ENCODE assay signal across 8 cellular contexts in genomic region chr20:32972181-32973076, GRCh38. TPM values are rescaled to one million over a fixed set of nuclear protein-coding genes. Genes with fewer than 3 reads are reported as not detected.
DNase-seq lines count a peak whose midpoint lies in the region; ATAC-seq, FAIRE-seq and TF ChIP-seq lines count a peak whose summit lies in the region.

No MANE protein-coding gene starts in this region.

- TF ChIP-seq EP300 in HepG2 (IDR thresholded peaks at IDR 0.05; ENCODE audit: low read depth in 2 of 2, low read length in 2 of 2) (no peak), HepG2 (CRISPR knock-in tag; IDR thresholded peaks at IDR 0.05; ENCODE audit: borderline replicate concordance) (no peak)

- H3K4me1 ChIP-seq in HepG2 (ENCODE audit: insufficient read depth, low read length) = peaks cover 60% of the 10 kb centered on the region

- H4K20me1 ChIP-seq in HepG2 (ENCODE audit: insufficient read depth, low read length) = no peaks in the 10 kb centered on the region

- CTCF ChIA-PET in HepG2 (lab: Yijun Ruan, JAX; ENCODE audit: low intra/inter-chr PET ratio, low total read pairs) = no interaction called here

- no peak for FAIRE-seq in HepG2 (lab: Jason Lieb, UNC)

- TF ChIP-seq POLR2A in HepG2 (IDR thresholded peaks at IDR 0.05; ENCODE audit: insufficient read depth in 1 of 2, low read depth in 2 of 2, low read length in 2 of 2) = no peak

- POLR2A ChIA-PET in HepG2 (lab: Yijun Ruan, JAX) = no interaction called here

- H3K27ac ChIP-seq in HepG2 (ENCODE audit: extremely low read length, insufficient read depth, low read length) = no peak overlapping the region

- H3K9ac ChIP-seq in HepG2 (ENCODE audit: insufficient read depth, low read depth, low read length) = no peak overlapping the region

- ATAC-seq in GM21825 (IDR thresholded peaks at IDR 0.05; ENCODE audit: unreplicated experiment) = peak; percentile 82
- ATAC-seq in HepG2 = no peak
- ATAC-seq in stimulated activated effector memory CD8-positive, alpha-beta T cell treated with anti-CD3 and anti-CD28 coated beads, Interleukin-12 subunit alpha, Interleukin-12 subunit beta, amount 100 ng/mL, for 72 hours = peak; percentile 80
- ATAC-seq in HG03457 (IDR thresholded peaks at IDR 0.05; ENCODE audit: unreplicated experiment) = no peak

- H3K4me3 ChIP-seq in GM06990 (replicated peaks; ENCODE audit: low read depth, low read length) (no peak overlapping the region), HepG2 (replicated peaks in 1 of 3; ENCODE audit: insufficient read depth in 1 of 3, low read depth in 2 of 3, low read length in 3 of 3) (no peak overlapping the region)

- BruUV-seq in HepG2 (replicated peaks; lab: Mats Ljungman, UMichigan) = no TSS peak

- in situ Hi-C loops in HepG2 (cut with HindIII; ENCODE audit: extremely low pct_ligation_motif_present, low pct_unique_long_range_greater_than_20kb) = no loop called here

- intact Hi-C loops in HepG2 (cut with micrococcal nuclease; ENCODE audit: unreplicated experiment) = no loop called here

- no peak overlapping the region for H3K27ac Mint-ChIP-seq in stimulated activated effector memory CD8-positive, alpha-beta T cell treated with anti-CD3 and anti-CD28 coated beads, Interleukin-12 subunit alpha, Interleukin-12 subunit beta, amount 100 ng/mL, for 72 hours

- peaks cover 56% of the 10 kb centered on the region for H3K4me1 Mint-ChIP-seq in stimulated activated effector memory CD8-positive, alpha-beta T cell treated with anti-CD3 and anti-CD28 coated beads, Interleukin-12 subunit alpha, Interleukin-12 subunit beta, amount 100 ng/mL, for 72 hours

- H3K27me3 ChIP-seq in GM06990 (replicated peaks; ENCODE audit: control insufficient read depth, insufficient read depth, low read length) (no peaks in the 10 kb centered on the region), HepG2 (ENCODE audit: control insufficient read depth in 1 of 2, insufficient read depth in 2 of 2, low read length in 2 of 2) (peaks cover 2 to 24% of the 10 kb centered on the region in 2 experiments; a peak in 4 of 5 replicates)

- H3K4me3 Mint-ChIP-seq in stimulated activated effector memory CD8-positive, alpha-beta T cell treated with anti-CD3 and anti-CD28 coated beads, Interleukin-12 subunit alpha, Interleukin-12 subunit beta, amount 100 ng/mL, for 72 hours = no peak overlapping the region

- peak overlapping the region; percentile 40 for H3K4me2 ChIP-seq in HepG2 (ENCODE audit: low read depth, low read length)

- peaks cover 6% of the 10 kb centered on the region for H3K9me3 Mint-ChIP-seq in stimulated activated effector memory CD8-positive, alpha-beta T cell treated with anti-CD3 and anti-CD28 coated beads, Interleukin-12 subunit alpha, Interleukin-12 subunit beta, amount 100 ng/mL, for 72 hours

- TF ChIP-seq CTCF in GM06990 (IDR thresholded peaks at IDR 0.05; ENCODE audit: insufficient read depth, low read length, poor library complexity, severe bottlenecking) (no peak), HepG2 (CRISPR knock-in tag; IDR thresholded peaks at IDR 0.05) (no peak)

- no peaks in the 10 kb centered on the region for H3K9me3 ChIP-seq in HepG2 (ENCODE audit: low read length)

- peak overlapping the region; percentile 73 for H2AFZ ChIP-seq in HepG2 (ENCODE audit: low read length)

- TF ChIP-seq RAD21 in HepG2 (CRISPR knock-in tag; IDR thresholded peaks at IDR 0.05) = no peak

- peak; percentile 77 for DNase-seq in GM06990 (ENCODE audit: extremely low read depth, insufficient read length)
- DNase-seq in NK-92 (lab: John Stamatoyannopoulos, UW; ENCODE audit: unreplicated experiment) = peak; percentile 44
- peak; percentile 64 for DNase-seq in activated T-cell treated with anti-CD3 and anti-CD28 coated beads for 1 hour (ENCODE audit: low read depth)
- DNase-seq in HepG2 (ENCODE audit: low spot score) = no peak
- peak; percentile 33 to 84 for DNase-seq in stimulated activated effector memory CD8-positive, alpha-beta T cell treated with anti-CD3 and anti-CD28 coated beads, Interleukin-12 subunit alpha, Interleukin-12 subunit beta, amount 100 ng/mL, for 72 hours (ENCODE audit: low spot score in 2 of 2)
- DNase-seq in NCI-H446 (lab: John Stamatoyannopoulos, UW) = no peak

- no peaks in the 10 kb centered on the region for H3K79me2 ChIP-seq in HepG2 (ENCODE audit: insufficient read depth, low read length)

- H3K36me3 ChIP-seq in GM06990 (ENCODE audit: control insufficient read depth, insufficient read depth, low read length) = no peaks in the 10 kb centered on the region
- no peaks in the 10 kb centered on the region for H3K36me3 ChIP-seq in HepG2 (replicated peaks in 1 of 2; ENCODE audit: control insufficient read depth in 1 of 2, insufficient read depth in 2 of 2, low read length in 2 of 2)

- 60% methylated on average over 10 of the region's 13 CpGs for WGBS in HepG2 (ENCODE audit: low lambda C conversion rate)

- peaks cover 13% of the 10 kb centered on the region for H3K36me3 Mint-ChIP-seq in stimulated activated effector memory CD8-positive, alpha-beta T cell treated with anti-CD3 and anti-CD28 coated beads, Interleukin-12 subunit alpha, Interleukin-12 subunit beta, amount 100 ng/mL, for 72 hours

RNA-seq across cellular contexts. Expression of gene SUN5, which starts 31.8 kb away (rescaled TPM):
- not detected in 2 replicates for total RNA-seq in HepG2 (2016; rRNA removed; fragmentation: Illumina TruSeq; extraction: Trizol)
- not detected in 2 replicates for total RNA-seq in HepG2 (2016; cell fraction: cytosol; rRNA removed; fragmentation: Illumina TruSeq; extraction: Trizol; ENCODE audit: low read depth)
- not detected in 2 replicates for total RNA-seq in HepG2 (2016; cell fraction: insoluble cytoplasmic fraction; rRNA removed; fragmentation: Illumina TruSeq; extraction: Trizol)
- total RNA-seq in HepG2 (2016; cell fraction: membrane; rRNA removed; fragmentation: Illumina TruSeq; extraction: Trizol) = not detected in 2 replicates
- total RNA-seq in HepG2 (2016; cell fraction: nucleus; rRNA removed; fragmentation: Illumina TruSeq; extraction: Trizol) = not detected in 2 replicates
- polyA plus RNA-seq in HepG2 (2011; rRNA removed) = not detected in 2 replicates
- not detected in 2 replicates for polyA plus RNA-seq in HepG2 (2011; cell fraction: cytosol; rRNA removed)
- polyA plus RNA-seq in HepG2 (2011; cell fraction: nucleus; rRNA removed) = not detected in 2 replicates
- not detected in 2 replicates for polyA plus RNA-seq in HepG2 (2012)
- not detected in 2 replicates for polyA plus RNA-seq in HepG2 (2016; cell fraction: cytosol; fragmentation: Illumina TruSeq; extraction: Trizol; ENCODE audit: low read depth)
- polyA plus RNA-seq in HepG2 (2016; cell fraction: insoluble cytoplasmic fraction; fragmentation: Illumina TruSeq; extraction: Trizol; ENCODE audit: low read depth) = not detected in 2 replicates
- polyA plus RNA-seq in HepG2 (2016; cell fraction: membrane; fragmentation: Illumina TruSeq; extraction: Trizol; ENCODE audit: low read depth) = not detected in 2 replicates
- not detected in 2 replicates for polyA plus RNA-seq in HepG2 (2016; cell fraction: nucleus; fragmentation: Illumina TruSeq; extraction: Trizol; ENCODE audit: insufficient read depth, low read depth)
- not detected in 2 replicates for polyA minus RNA-seq in HepG2 (2011; rRNA and poly(A)+ RNA removed; ENCODE audit: low replicate concordance)
- polyA minus RNA-seq in HepG2 (2011; cell fraction: cytosol; rRNA and poly(A)+ RNA removed) = not detected in 2 replicates
- not detected in 2 replicates for polyA minus RNA-seq in HepG2 (2011; cell fraction: nucleus; rRNA and poly(A)+ RNA removed)

RNA-seq across cellular contexts. Expression of gene BPIFB2, which starts 35.1 kb away (rescaled TPM):
- 27.4 and 54.5 TPM in 2 replicates for total RNA-seq in HepG2 (2016; rRNA removed; fragmentation: Illumina TruSeq; extraction: Trizol)
- 7.1 and 9.6 TPM in 2 replicates for total RNA-seq in HepG2 (2016; cell fraction: cytosol; rRNA removed; fragmentation: Illumina TruSeq; extraction: Trizol; ENCODE audit: low read depth)
- total RNA-seq in HepG2 (2016; cell fraction: insoluble cytoplasmic fraction; rRNA removed; fragmentation: Illumina TruSeq; extraction: Trizol) = 23.9 and 58.5 TPM in 2 replicates
- total RNA-seq in HepG2 (2016; cell fraction: membrane; rRNA removed; fragmentation: Illumina TruSeq; extraction: Trizol) = 14.4 and 19.0 TPM in 2 replicates
- 67.6 and 73.6 TPM in 2 replicates for total RNA-seq in HepG2 (2016; cell fraction: nucleus; rRNA removed; fragmentation: Illumina TruSeq; extraction: Trizol)
- 902 and 1,439 TPM in 2 replicates for polyA plus RNA-seq in HepG2 (2011; rRNA removed)
- polyA plus RNA-seq in HepG2 (2011; cell fraction: cytosol; rRNA removed) = 445 and 477 TPM in 2 replicates
- polyA plus RNA-seq in HepG2 (2011; cell fraction: nucleus; rRNA removed) = 3,378 and 3,757 TPM in 2 replicates
- 748 and 877 TPM in 2 replicates for polyA plus RNA-seq in HepG2 (2012)
- 16.7 and 20.1 TPM in 2 replicates for polyA plus RNA-seq in HepG2 (2016; cell fraction: cytosol; fragmentation: Illumina TruSeq; extraction: Trizol; ENCODE audit: low read depth)
- 40.9 and 50.4 TPM in 2 replicates for polyA plus RNA-seq in HepG2 (2016; cell fraction: insoluble cytoplasmic fraction; fragmentation: Illumina TruSeq; extraction: Trizol; ENCODE audit: low read depth)
- 25.2 and 26.1 TPM in 2 replicates for polyA plus RNA-seq in HepG2 (2016; cell fraction: membrane; fragmentation: Illumina TruSeq; extraction: Trizol; ENCODE audit: low read depth)
- 205 and 206 TPM in 2 replicates for polyA plus RNA-seq in HepG2 (2016; cell fraction: nucleus; fragmentation: Illumina TruSeq; extraction: Trizol; ENCODE audit: insufficient read depth, low read depth)
- polyA minus RNA-seq in HepG2 (2011; rRNA and poly(A)+ RNA removed; ENCODE audit: low replicate concordance) = 0.19 and 1,018 TPM in 2 replicates
- 235 and 377 TPM in 2 replicates for polyA minus RNA-seq in HepG2 (2011; cell fraction: cytosol; rRNA and poly(A)+ RNA removed)
- 642 and 673 TPM in 2 replicates for polyA minus RNA-seq in HepG2 (2011; cell fraction: nucleus; rRNA and poly(A)+ RNA removed)

RNA-seq across cellular contexts. Expression of gene BPIFB6, which starts 59.0 kb away (rescaled TPM):
- 0.13 TPM in 1 of 2 replicates, not detected in the other for total RNA-seq in HepG2 (2016; rRNA removed; fragmentation: Illumina TruSeq; extraction: Trizol)
- total RNA-seq in HepG2 (2016; cell fraction: cytosol; rRNA removed; fragmentation: Illumina TruSeq; extraction: Trizol; ENCODE audit: low read depth) = not detected in 2 replicates
- not detected in 2 replicates for total RNA-seq in HepG2 (2016; cell fraction: insoluble cytoplasmic fraction; rRNA removed; fragmentation: Illumina TruSeq; extraction: Trizol)
- total RNA-seq in HepG2 (2016; cell fraction: membrane; rRNA removed; fragmentation: Illumina TruSeq; extraction: Trizol) = not detected in 2 replicates
- 0.28 TPM in 1 of 2 replicates, not detected in the other for total RNA-seq in HepG2 (2016; cell fraction: nucleus; rRNA removed; fragmentation: Illumina TruSeq; extraction: Trizol)
- 1.7 and 3.1 TPM in 2 replicates for polyA plus RNA-seq in HepG2 (2011; rRNA removed)
- polyA plus RNA-seq in HepG2 (2011; cell fraction: cytosol; rRNA removed) = 0.36 and 0.92 TPM in 2 replicates
- 16.0 and 30.7 TPM in 2 replicates for polyA plus RNA-seq in HepG2 (2011; cell fraction: nucleus; rRNA removed)
- polyA plus RNA-seq in HepG2 (2012) = 1.9 and 4.7 TPM in 2 replicates
- not detected in 2 replicates for polyA plus RNA-seq in HepG2 (2016; cell fraction: cytosol; fragmentation: Illumina TruSeq; extraction: Trizol; ENCODE audit: low read depth)
- polyA plus RNA-seq in HepG2 (2016; cell fraction: insoluble cytoplasmic fraction; fragmentation: Illumina TruSeq; extraction: Trizol; ENCODE audit: low read depth) = not detected in 2 replicates
- polyA plus RNA-seq in HepG2 (2016; cell fraction: membrane; fragmentation: Illumina TruSeq; extraction: Trizol; ENCODE audit: low read depth) = not detected in 2 replicates
- polyA plus RNA-seq in HepG2 (2016; cell fraction: nucleus; fragmentation: Illumina TruSeq; extraction: Trizol; ENCODE audit: insufficient read depth, low read depth) = 0.32 TPM in 1 of 2 replicates, not detected in the other
- polyA minus RNA-seq in HepG2 (2011; rRNA and poly(A)+ RNA removed; ENCODE audit: low replicate concordance) = 2.3 TPM in 1 of 2 replicates, not detected in the other
- not detected in 2 replicates for polyA minus RNA-seq in HepG2 (2011; cell fraction: cytosol; rRNA and poly(A)+ RNA removed)
- polyA minus RNA-seq in HepG2 (2011; cell fraction: nucleus; rRNA and poly(A)+ RNA removed) = 2.2 and 2.5 TPM in 2 replicates

Comparison
In these comparisons a context has a peak if more than half of its experiments do, and no peak if none do; other contexts are left out.
1. DNase-seq: peak in GM06990 (single experiment), NK-92 (single experiment), activated T-cell treated with anti-CD3 and anti-CD28 coated beads for 1 hour (single experiment) and stimulated activated effector memory CD8-positive, alpha-beta T cell treated with anti-CD3 and anti-CD28 coated beads, Interleukin-12 subunit alpha, Interleukin-12 subunit beta, amount 100 ng/mL, for 72 hours (2 of 2); none in HepG2 (single experiment) and NCI-H446 (0 of 2).
2. ATAC-seq: peak in GM21825 (single experiment) and stimulated activated effector memory CD8-positive, alpha-beta T cell treated with anti-CD3 and anti-CD28 coated beads, Interleukin-12 subunit alpha, Interleukin-12 subunit beta, amount 100 ng/mL, for 72 hours (single experiment); none in HepG2 (single experiment) and HG03457 (single experiment).